ENCODE assay signal across 2 cellular contexts in the genomic region with DNA sequence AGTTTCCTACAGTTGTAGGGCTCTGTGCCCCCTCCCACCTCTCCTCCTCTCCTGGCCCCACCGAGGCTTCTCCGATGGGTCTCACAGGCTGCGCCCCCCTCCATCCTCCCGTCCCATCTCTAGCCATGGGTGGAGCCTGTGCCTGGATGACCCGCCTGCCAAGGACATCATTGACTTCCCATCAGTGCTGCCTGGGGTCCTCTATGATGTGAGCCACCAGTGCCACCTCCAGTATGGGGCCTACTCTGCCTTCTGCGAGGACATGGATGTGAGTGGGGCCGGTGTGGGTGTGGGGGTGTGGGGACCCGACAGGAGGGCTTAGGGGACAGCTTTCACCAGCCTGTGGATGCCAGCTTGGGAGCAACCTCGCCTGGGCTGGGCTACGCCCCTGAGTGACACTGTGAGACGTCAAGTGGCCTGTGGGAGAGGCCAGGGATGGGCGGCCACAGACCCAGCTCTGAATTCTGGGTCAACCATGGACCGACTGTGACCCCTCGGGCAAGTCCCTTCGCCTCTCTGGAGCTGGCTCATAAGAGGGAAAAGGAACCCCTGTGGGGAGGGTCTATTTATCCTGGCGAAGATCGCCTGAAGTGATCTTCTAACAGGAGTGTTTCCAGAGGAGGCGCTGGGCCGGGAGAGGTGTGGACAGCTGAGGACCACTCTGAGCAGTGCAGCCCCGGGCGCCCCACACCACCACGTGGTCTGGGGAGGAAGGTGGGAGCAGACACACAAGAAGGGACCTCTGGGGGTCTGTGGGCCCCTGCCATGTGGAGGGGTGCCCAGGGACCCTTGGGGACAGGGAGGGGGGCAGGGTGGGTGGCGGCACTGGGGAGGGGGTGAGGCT. TPM values are rescaled to one million over a fixed set of nuclear protein-coding genes. Genes with fewer than 3 reads are reported as not detected.
"Had no signal": no experiment of that assay in that cellular context is flagged by ENCODE, and none has a peak within 500 bp of the region (broad histone marks: within the 10 kb centered on the region; RNA-seq: fewer than 3 reads in every experiment).

No MANE protein-coding gene starts in this region.

RNA-seq across cellular contexts. Expression of a gene that starts 53.9 kb away (rescaled TPM):
- total RNA-seq: activated T-helper 17 cell treated with anti-CD3 and anti-CD28 coated beads, Interleukin-2, amount 50 U/mL, for 72 hours; ascending aorta had no signal
